In genomic region chr9:94864862-94865435, GRCh38 we compare ENCODE assay signal across 14 cellular contexts.
DNase-seq lines count a peak whose midpoint lies in the region; ATAC-seq and TF ChIP-seq lines count a peak whose summit lies in the region.
"Had no signal": no experiment of that assay in that cellular context is flagged by ENCODE, and none has a peak within 500 bp of the region (broad histone marks: within the 10 kb centered on the region; RNA-seq: fewer than 3 reads in every experiment).

No MANE protein-coding gene starts in this region.

- no peaks in the 10 kb centered on the region for H3K27me3 Mint-ChIP-seq in nephron progenitor cell (ENCODE audit: low read depth, poor library complexity)
- H3K27me3 Mint-ChIP-seq: activated T-helper 17 cell treated with anti-CD3 and anti-CD28 coated beads, Interleukin-2, amount 50 U/mL, for 72 hours had no signal

- H3K4me3 Mint-ChIP-seq in nephron progenitor cell, result no peak overlapping the region
- H3K4me3 Mint-ChIP-seq: activated CD4-positive, alpha-beta T cell treated with anti-CD3 and anti-CD28 coated beads, Interleukin-2, amount 10 ng/mL, durations not matched to agents 7 days and 5 days; activated T-helper 17 cell treated with anti-CD3 and anti-CD28 coated beads, Interleukin-2, amount 50 U/mL, for 72 hours had no signal

- no peak for TF ChIP-seq CTCF in esophagus squamous epithelium (IDR thresholded peaks at IDR 0.05)
- TF ChIP-seq CTCF in nephron progenitor cell (IDR thresholded peaks at IDR 0.05), result no peak
- no peak for TF ChIP-seq CTCF in thyroid gland (IDR thresholded peaks at IDR 0.05)

- WGBS in esophagus squamous epithelium, 2 donors, result 54 to 58% methylated on average over 8 of the region's 8 CpGs
- 72 to 75% methylated on average over 8 of the region's 8 CpGs for WGBS in thyroid gland, 2 donors

- DNase-seq in SK-N-MC (ENCODE audit: low read depth, low spot score) (no peak), esophagus squamous epithelium (lab: John Stamatoyannopoulos, UW) (no peak), nephron progenitor cell (no peak), thyroid gland (no peak), HAP-1 (ENCODE audit: low spot score in 2 of 2) (no peak), activated T-cell treated with anti-CD3 and anti-CD28 coated beads for 4 hours (no peak)
- DNase-seq in stimulated activated CD4-positive, alpha-beta T cell treated with anti-CD3 and anti-CD28 coated beads, Interleukin-15, amount 100 ng/mL, for 24 hours, result no peak
- DNase-seq: activated CD4-positive, alpha-beta T cell treated with anti-CD3 and anti-CD28 coated beads, Interleukin-2, amount 10 ng/mL, durations not matched to agents 7 days and 5 days; Caco-2; occipital lobe; T-helper 2 cell had no signal

- H3K9me3 Mint-ChIP-seq in nephron progenitor cell, result no peaks in the 10 kb centered on the region
- H3K9me3 Mint-ChIP-seq: activated CD4-positive, alpha-beta T cell treated with anti-CD3 and anti-CD28 coated beads, Interleukin-2, amount 10 ng/mL, durations not matched to agents 7 days and 5 days; activated T-helper 17 cell treated with anti-CD3 and anti-CD28 coated beads, Interleukin-2, amount 50 U/mL, for 72 hours had no signal

- H3K9me3 ChIP-seq in SK-N-MC (ENCODE audit: low read depth, low read length) (no peaks in the 10 kb centered on the region), esophagus squamous epithelium (no peaks in the 10 kb centered on the region), thyroid gland (no peaks in the 10 kb centered on the region), HAP-1 (no peaks in the 10 kb centered on the region)
- H3K9me3 ChIP-seq: breast epithelium, Caco-2 had no signal

- no peak for ATAC-seq in HG02840 (IDR thresholded peaks at IDR 0.05; ENCODE audit: low FRiP score, unreplicated experiment)
- ATAC-seq: activated T-helper 17 cell treated with anti-CD3 and anti-CD28 coated beads, Interleukin-2, amount 50 U/mL, for 72 hours had no signal

- H3K4me3 ChIP-seq in SK-N-MC (peak overlapping the region; percentile 62), esophagus squamous epithelium (no peak overlapping the region), thyroid gland (replicated peaks in 1 of 3) (no peak overlapping the region), HAP-1 (no peak overlapping the region)
- H3K4me3 ChIP-seq: breast epithelium had no signal

- peak overlapping the region; percentile 20 for H3K27ac Mint-ChIP-seq in nephron progenitor cell
- H3K27ac Mint-ChIP-seq: activated CD4-positive, alpha-beta T cell treated with anti-CD3 and anti-CD28 coated beads, Interleukin-2, amount 10 ng/mL, durations not matched to agents 7 days and 5 days; activated T-helper 17 cell treated with anti-CD3 and anti-CD28 coated beads, Interleukin-2, amount 50 U/mL, for 72 hours had no signal

- H3K4me1 Mint-ChIP-seq in nephron progenitor cell, result peaks cover 89% of the 10 kb centered on the region

- H3K36me3 Mint-ChIP-seq in nephron progenitor cell (ENCODE audit: low read depth), result no peaks in the 10 kb centered on the region

- H3K9ac ChIP-seq in SK-N-MC (ENCODE audit: insufficient read length), result peak overlapping the region; percentile 46

- intact Hi-C loops in esophagus squamous epithelium (cut with DNase I) (no loop called here), thyroid gland (cut with DNase I) (no loop called here)

- H3K27ac ChIP-seq in SK-N-MC (peak overlapping the region; percentile 90), esophagus squamous epithelium (peak overlapping the region; percentile 70 to 92 (median 82)), thyroid gland (peak overlapping the region in 2 of 3 donors; percentile 48 to 59)

- in situ Hi-C loops in HAP-1 (cut with MboI; ENCODE audit: low sequenced_read_pairs), result no loop called here

- TF ChIP-seq POLR2A in esophagus squamous epithelium (IDR thresholded peaks at IDR 0.05) (no peak), thyroid gland (IDR thresholded peaks at IDR 0.05) (no peak)

- H3K27me3 ChIP-seq in esophagus squamous epithelium, result no peaks in the 10 kb centered on the region
- no peaks in the 10 kb centered on the region for H3K27me3 ChIP-seq in thyroid gland
- no peaks in the 10 kb centered on the region for H3K27me3 ChIP-seq in HAP-1 (ENCODE audit: low read depth)
- H3K27me3 ChIP-seq: breast epithelium had no signal

- no peaks in the 10 kb centered on the region for H3K36me3 ChIP-seq in SK-N-MC (ENCODE audit: insufficient read depth, low read length)
- no peaks in the 10 kb centered on the region for H3K36me3 ChIP-seq in esophagus squamous epithelium
- no peaks in the 10 kb centered on the region for H3K36me3 ChIP-seq in thyroid gland
- no peaks in the 10 kb centered on the region for H3K36me3 ChIP-seq in HAP-1 (replicated peaks)
- H3K36me3 ChIP-seq: breast epithelium had no signal

- H3K4me1 ChIP-seq in esophagus squamous epithelium, result peaks cover 22 to 79% (median 31%) of the 10 kb centered on the region in 3 donors
- H3K4me1 ChIP-seq in thyroid gland, result peaks cover 22 to 38% of the 10 kb centered on the region in 2 donors
- peaks cover 42% of the 10 kb centered on the region for H3K4me1 ChIP-seq in HAP-1
- H3K4me1 ChIP-seq: breast epithelium had no signal
